ENCODE assay signal across 39 cellular contexts in the genomic region with DNA sequence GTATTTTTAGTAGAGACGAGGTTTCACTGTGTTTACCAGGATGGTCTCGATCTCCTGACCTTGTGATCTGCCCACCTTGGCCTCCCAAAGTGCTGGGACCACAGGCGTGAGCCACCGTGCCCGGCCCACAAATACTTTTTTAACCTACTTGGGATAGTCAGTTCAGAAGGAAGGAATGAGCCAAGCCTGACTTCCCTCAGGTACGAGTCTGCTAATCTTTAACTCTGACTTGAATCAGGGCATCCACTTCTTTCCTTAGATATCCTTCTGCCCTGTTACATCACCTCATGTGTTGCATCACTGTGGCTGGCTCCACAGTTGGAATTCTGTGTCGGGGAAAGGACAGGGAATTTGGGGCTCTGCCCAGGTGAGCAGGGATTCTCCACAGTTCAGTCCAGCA.
DNase-seq lines count a peak whose midpoint lies in the region; ATAC-seq and TF ChIP-seq lines count a peak whose summit lies in the region.
"Had no signal": no experiment of that assay in that cellular context is flagged by ENCODE, and none has a peak within 500 bp of the region (broad histone marks: within the 10 kb centered on the region; RNA-seq: fewer than 3 reads in every experiment).

No MANE protein-coding gene starts in this region.

- H3K9me2 ChIP-seq in hepatocyte (replicated peaks; ENCODE audit: insufficient read depth), result no peaks in the 10 kb centered on the region

- H3K9me3 ChIP-seq in cardiac muscle cell (ENCODE audit: low read depth), result no peaks in the 10 kb centered on the region
- peaks cover 0 to 12% (median 5%) of the 10 kb centered on the region in 11 donors for H3K9me3 ChIP-seq in heart right ventricle
- no peaks in the 10 kb centered on the region for H3K9me3 ChIP-seq in hepatocyte (ENCODE audit: low read depth)
- H3K9me3 ChIP-seq in upper lobe of right lung, result no peaks in the 10 kb centered on the region
- H3K9me3 ChIP-seq: vagina had no signal

- no peak overlapping the region for H3K4me3 ChIP-seq in cardiac muscle cell
- no peak overlapping the region for H3K4me3 ChIP-seq in heart right ventricle
- no peak overlapping the region for H3K4me3 ChIP-seq in hepatocyte
- H3K4me3 ChIP-seq in upper lobe of right lung, result no peak overlapping the region
- H3K4me3 ChIP-seq: esophagus muscularis mucosa, lung, spleen, thoracic aorta, vagina had no signal

- H3K4me1 ChIP-seq in cardiac muscle cell (ENCODE audit: low read depth), result peaks cover 28% of the 10 kb centered on the region
- peaks cover 8 to 43% (median 23%) of the 10 kb centered on the region in 9 donors for H3K4me1 ChIP-seq in heart right ventricle
- peaks cover 21% of the 10 kb centered on the region for H3K4me1 ChIP-seq in hepatocyte (ENCODE audit: insufficient read depth)
- no peaks in the 10 kb centered on the region for H3K4me1 ChIP-seq in upper lobe of right lung
- H3K4me1 ChIP-seq: vagina had no signal

- no peaks in the 10 kb centered on the region for H3K27me3 Mint-ChIP-seq in neural crest cell (ENCODE audit: low read depth)
- H3K27me3 Mint-ChIP-seq: activated CD8-positive, alpha-beta memory T cell treated with anti-CD3 and anti-CD28 coated beads, Interleukin-2, amount 10 ng/mL, durations not matched to agents 7 days and 5 days; activated naive CD8-positive, alpha-beta T cell treated with anti-CD3 and anti-CD28 coated beads for 36 hours; CD4-positive, alpha-beta memory T cell; central memory CD8-positive, alpha-beta T cell; dendritic cell treated with granulocyte-macrophage colony-stimulating factor and Interleukin-4, amounts not matched to agents 40 ng/mL and 50 ng/mL, for 4 days; stimulated activated naive CD8-positive, alpha-beta T cell treated with anti-CD3 and anti-CD28 coated beads, Interleukin-15, amount 100 ng/mL, for 72 hours had no signal

- H3K4me1 Mint-ChIP-seq in neural crest cell, result peaks cover 30% of the 10 kb centered on the region

- H3K27ac Mint-ChIP-seq in neural crest cell (ENCODE audit: unreplicated experiment), result no peak overlapping the region
- H3K27ac Mint-ChIP-seq: activated CD8-positive, alpha-beta memory T cell treated with anti-CD3 and anti-CD28 coated beads, Interleukin-2, amount 10 ng/mL, durations not matched to agents 7 days and 5 days; activated naive CD8-positive, alpha-beta T cell treated with anti-CD3 and anti-CD28 coated beads for 36 hours; CD4-positive, alpha-beta memory T cell; dendritic cell treated with granulocyte-macrophage colony-stimulating factor and Interleukin-4, amounts not matched to agents 40 ng/mL and 50 ng/mL, for 4 days; nephron progenitor cell; stimulated activated naive CD8-positive, alpha-beta T cell treated with anti-CD3 and anti-CD28 coated beads, Interleukin-15, amount 100 ng/mL, for 72 hours had no signal

- peaks cover 71% of the 10 kb centered on the region for H3K79me2 ChIP-seq in hepatocyte

- peaks cover 8% of the 10 kb centered on the region for H3K9me3 Mint-ChIP-seq in neural crest cell
- H3K9me3 Mint-ChIP-seq: activated T-cell treated with anti-CD3 and anti-CD28 coated beads, Interleukin-2, amount 50 U/mL, for 4 hours; central memory CD8-positive, alpha-beta T cell; dendritic cell treated with granulocyte-macrophage colony-stimulating factor and Interleukin-4, amounts not matched to agents 40 ng/mL and 50 ng/mL, for 4 days had no signal

- no peaks in the 10 kb centered on the region for H4K20me1 ChIP-seq in hepatocyte (ENCODE audit: insufficient read depth, poor library complexity, severe bottlenecking)

- DNase-seq in cardiac muscle cell (ENCODE audit: low read depth in 1 of 2, low spot score in 1 of 2), result no peak
- DNase-seq in heart right ventricle, result no peak
- peak; percentile 67 for DNase-seq in hepatocyte (ENCODE audit: low spot score)
- DNase-seq in neural crest cell (ENCODE audit: low read depth, low spot score), result no peak
- no peak for DNase-seq in upper lobe of right lung
- no peak for DNase-seq in NCI-H1694 treated with DMSO at 0.1 percent for 48 hours (lab: John Stamatoyannopoulos, UW)
- DNase-seq in NCI-H1930 (lab: John Stamatoyannopoulos, UW), result no peak
- no peak for DNase-seq in DMS53 (lab: John Stamatoyannopoulos, UW)
- DNase-seq: activated CD4-positive, alpha-beta T cell treated with anti-CD3 and anti-CD28 coated beads, Interleukin-2, amount 50 U/mL, for 4 hours; activated CD4-positive, CD25-positive, alpha-beta regulatory T cell; activated CD8-positive, alpha-beta memory T cell treated with anti-CD3 and anti-CD28 coated beads, Interleukin-2, amount 10 ng/mL, durations not matched to agents 7 days and 5 days; activated gamma-delta T cell; activated naive CD8-positive, alpha-beta T cell treated with anti-CD3 and anti-CD28 coated beads for 36 hours; activated T-cell treated with anti-CD3 and anti-CD28 coated beads, Interleukin-2, amount 50 U/mL, for 4 hours; AML-193; aorta; CD4-positive, alpha-beta memory T cell; DMS 273 treated with DMSO at 0.1 percent for 48 hours; foreskin fibroblast; H9; head of caudate nucleus; MV-4-11; NCI-H1436; NCI-H2107; NCI-H446 treated with DMSO at 0.1 percent for 48 hours; nephron progenitor cell; right cardiac atrium; spleen; stimulated activated CD4-positive, alpha-beta T cell treated with anti-CD3 and anti-CD28 coated beads, Interleukin-2, amount 100 ng/mL, for 24 hours; stimulated activated naive CD8-positive, alpha-beta T cell treated with anti-CD3 and anti-CD28 coated beads, Interleukin-15, amount 100 ng/mL, for 72 hours; T-helper 1 cell had no signal

- H3K4me2 ChIP-seq in hepatocyte, result peak overlapping the region; percentile 50

- 87 to 90% methylated on average over 7 of the region's 7 CpGs for WGBS in heart right ventricle, 2 donors
- 83% methylated on average over 7 of the region's 7 CpGs for WGBS in hepatocyte (ENCODE audit: low lambda C conversion rate, missing lambda C conversion rate)

- peaks cover 29% of the 10 kb centered on the region for H3K36me3 Mint-ChIP-seq in neural crest cell (ENCODE audit: low read depth)

- ATAC-seq in heart right ventricle, result no peak
- peak; percentile 66 for ATAC-seq in upper lobe of right lung
- ATAC-seq: activated CD8-positive, alpha-beta memory T cell treated with anti-CD3 and anti-CD28 coated beads, Interleukin-2, amount 10 ng/mL, durations not matched to agents 7 days and 5 days; activated T-cell treated with anti-CD3 and anti-CD28 coated beads, Interleukin-2, amount 50 U/mL, for 4 hours; right cardiac atrium; stimulated activated naive CD8-positive, alpha-beta T cell treated with anti-CD3 and anti-CD28 coated beads, Interleukin-15, amount 100 ng/mL, for 72 hours had no signal

- H3K4me3 Mint-ChIP-seq in neural crest cell, result peak overlapping the region; percentile 10
- H3K4me3 Mint-ChIP-seq: activated CD8-positive, alpha-beta memory T cell treated with anti-CD3 and anti-CD28 coated beads, Interleukin-2, amount 10 ng/mL, durations not matched to agents 7 days and 5 days; activated naive CD8-positive, alpha-beta T cell treated with anti-CD3 and anti-CD28 coated beads for 36 hours; activated T-cell treated with anti-CD3 and anti-CD28 coated beads, Interleukin-2, amount 50 U/mL, for 4 hours; CD4-positive, alpha-beta memory T cell; central memory CD8-positive, alpha-beta T cell; dendritic cell treated with granulocyte-macrophage colony-stimulating factor and Interleukin-4, amounts not matched to agents 40 ng/mL and 50 ng/mL, for 4 days; H9; nephron progenitor cell; stimulated activated naive CD8-positive, alpha-beta T cell treated with anti-CD3 and anti-CD28 coated beads, Interleukin-15, amount 100 ng/mL, for 72 hours had no signal

- TF ChIP-seq CTCF in cardiac muscle cell (IDR thresholded peaks at IDR 0.05; ENCODE audit: low read depth, low read length), result no peak
- no peak for TF ChIP-seq CTCF in heart right ventricle (IDR thresholded peaks at IDR 0.05)
- TF ChIP-seq CTCF in hepatocyte (IDR thresholded peaks at IDR 0.05; ENCODE audit: poor library complexity), result no peak
- no peak for TF ChIP-seq CTCF in neural crest cell (conservative IDR thresholded peaks at IDR 0.05)
- TF ChIP-seq CTCF in upper lobe of right lung (IDR thresholded peaks at IDR 0.05), result no peak

- H3K27me3 ChIP-seq in cardiac muscle cell (no peaks in the 10 kb centered on the region), heart right ventricle (no peaks in the 10 kb centered on the region), hepatocyte (no peaks in the 10 kb centered on the region), upper lobe of right lung (no peaks in the 10 kb centered on the region)
- H3K27me3 ChIP-seq: esophagus muscularis mucosa, spleen, vagina had no signal

- no peaks in the 10 kb centered on the region for H3K36me3 ChIP-seq in cardiac muscle cell
- no peaks in the 10 kb centered on the region for H3K36me3 ChIP-seq in heart right ventricle
- H3K36me3 ChIP-seq in hepatocyte (replicated peaks; ENCODE audit: insufficient read depth, low read depth), result no peaks in the 10 kb centered on the region
- no peaks in the 10 kb centered on the region for H3K36me3 ChIP-seq in upper lobe of right lung
- H3K36me3 ChIP-seq: esophagus muscularis mucosa, thoracic aorta, vagina had no signal

- H3K27ac ChIP-seq in cardiac muscle cell (peak overlapping the region; percentile 95), heart right ventricle (no peak overlapping the region), hepatocyte (peak overlapping the region; percentile 78), upper lobe of right lung (no peak overlapping the region)
- H3K27ac ChIP-seq: esophagus muscularis mucosa, HL-60, parathyroid adenoma, spleen, thoracic aorta, vagina had no signal

- intact Hi-C loops in heart right ventricle (cut with DNase I), result loop anchor here in 1 of 10 donors (5.0 to 10.0 kb wide), 2 partner anchors 120 to 288 kb away; a partner anchor contains a TSS
- intact Hi-C loops in upper lobe of right lung (cut with DNase I), result no loop called here

- no peak overlapping the region for H2AFZ ChIP-seq in hepatocyte
- H2AFZ ChIP-seq: parathyroid adenoma had no signal

Comparison
In these comparisons a context has a peak if more than half of its experiments do, and no peak if none do; other contexts are left out.
1. H3K27ac ChIP-seq: peak in cardiac muscle cell (single experiment) and hepatocyte (single experiment); none in heart right ventricle (0 of 10) and upper lobe of right lung (single experiment).